ENCODE assay signal across 13 cellular contexts in the genomic region with DNA sequence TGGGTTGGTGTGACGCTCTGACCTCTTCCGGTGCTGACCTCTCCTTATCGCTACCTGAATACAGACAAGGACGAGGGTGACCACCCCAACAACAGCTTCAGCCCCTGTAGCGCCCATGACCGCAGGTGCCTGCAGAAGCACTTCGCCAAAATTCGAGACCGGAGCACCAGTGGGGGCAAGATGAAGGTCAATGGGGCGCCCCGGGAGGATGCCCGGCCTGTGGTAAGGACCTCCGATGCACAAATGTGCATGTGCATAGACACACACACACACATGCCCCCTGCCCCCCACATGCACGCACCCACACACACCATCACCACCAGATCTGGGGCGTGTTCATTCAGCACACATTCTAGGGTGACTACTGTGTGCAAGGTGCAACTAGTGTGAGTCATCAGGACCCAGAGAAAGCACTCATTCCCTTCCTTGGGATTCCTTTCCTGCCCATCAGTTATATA. TPM values are rescaled to one million over a fixed set of nuclear protein-coding genes. Genes with fewer than 3 reads are reported as not detected.
DNase-seq lines count a peak whose midpoint lies in the region; ATAC-seq and TF ChIP-seq lines count a peak whose summit lies in the region.
"Had no signal": no experiment of that assay in that cellular context is flagged by ENCODE, and none has a peak within 500 bp of the region (broad histone marks: within the 10 kb centered on the region; RNA-seq: fewer than 3 reads in every experiment).

No MANE protein-coding gene starts in this region.

- H3K36me3 ChIP-seq in ACC112 (ENCODE audit: insufficient read depth, low read length) = peaks cover 51% of the 10 kb centered on the region
- peaks cover 31% of the 10 kb centered on the region for H3K36me3 ChIP-seq in fibroblast of lung (ENCODE audit: control insufficient read depth, insufficient read depth, low read length)
- H3K36me3 ChIP-seq in psoas muscle (ENCODE audit: insufficient read depth in 1 of 2, low read depth in 1 of 2) = peaks cover 0 to 39% of the 10 kb centered on the region in 2 donors

- H3K27ac ChIP-seq in ACC112 (ENCODE audit: low read depth, low read length) (peak overlapping the region; percentile 90), RWPE1 (peak overlapping the region; percentile 67), fibroblast of lung (ENCODE audit: insufficient read depth, low read length) (peak overlapping the region; percentile 91), psoas muscle (peak overlapping the region; percentile 50)

- H3K4me1 ChIP-seq in ACC112 (ENCODE audit: control insufficient read depth, insufficient read depth, low read length, unreplicated experiment) = peaks cover 92% of the 10 kb centered on the region
- peaks cover 73% of the 10 kb centered on the region for H3K4me1 ChIP-seq in fibroblast of lung (ENCODE audit: control insufficient read depth, extremely low read depth, insufficient read depth, low read length)
- peaks cover 29% of the 10 kb centered on the region for H3K4me1 ChIP-seq in psoas muscle

- WGBS in psoas muscle, 3 donors = 73 to 80% (median 75%) methylated on average over 15 of the region's 15 CpGs

- H2AFZ ChIP-seq in ACC112 (ENCODE audit: low read length, unreplicated experiment) = no peak overlapping the region
- no peak overlapping the region for H2AFZ ChIP-seq in fibroblast of lung (ENCODE audit: low read length)
- H2AFZ ChIP-seq: GM23338 had no signal

- H3K9me3 ChIP-seq in fibroblast of lung (ENCODE audit: control insufficient read depth, insufficient read depth, low read depth, low read length) = no peaks in the 10 kb centered on the region
- no peaks in the 10 kb centered on the region for H3K9me3 ChIP-seq in psoas muscle

- intact Hi-C loops in psoas muscle (cut with DNase I) (no loop called here), left colon (cut with DNase I, micrococcal nuclease) (no loop called here)

- POLR2A ChIA-PET in RWPE1 (lab: Yijun Ruan, JAX; ENCODE audit: low non-redundant PET) = no interaction called here

- H3K27me3 ChIP-seq in ACC112 (ENCODE audit: insufficient read depth, low read length) (no peaks in the 10 kb centered on the region), fibroblast of lung (ENCODE audit: control insufficient read depth, insufficient read depth, low read length) (no peaks in the 10 kb centered on the region), psoas muscle (ENCODE audit: insufficient read depth in 3 of 3, low read length in 2 of 3) (peaks cover 0 to 9% (median 0%) of the 10 kb centered on the region in 3 donors)

- no peak for ATAC-seq in psoas muscle
- ATAC-seq in left colon = no peak
- ATAC-seq: activated CD8-positive, alpha-beta T cell treated with anti-CD3 and anti-CD28 coated beads, Interleukin-2, amount 10 ng/mL, durations not matched to agents 7 days and 5 days; GM23338 had no signal

- H3K4me3 ChIP-seq in ACC112 (ENCODE audit: low read depth, low read length) (peak overlapping the region; percentile 29; the same call in 1 of the 2 replicates), fibroblast of lung (replicated peaks in 1 of 4; ENCODE audit: control extremely low read depth in 1 of 4, insufficient read depth in 1 of 4, low read depth in 3 of 4, low read length in 4 of 4) (peak overlapping the region in 1 of 4 experiments; percentile 10), psoas muscle (no peak overlapping the region)
- H3K4me3 ChIP-seq: GM23338 had no signal

- no peaks in the 10 kb centered on the region for H4K20me1 ChIP-seq in fibroblast of lung (ENCODE audit: control insufficient read depth, extremely low read depth, insufficient read depth, low read length)

- DNase-seq in RWPE1 (ENCODE audit: low spot score) (peak; percentile 59), fibroblast of lung (ENCODE audit: low read depth in 2 of 2) (peak; percentile 40 to 64), psoas muscle (no peak), NCI-H146 treated with DMSO at 0.1 percent for 48 hours (lab: John Stamatoyannopoulos, UW; ENCODE audit: unreplicated experiment) (no peak), amygdala (lab: John Stamatoyannopoulos, UW) (no peak), left colon (no peak), UCSD-AML1 (lab: John Stamatoyannopoulos, UW; ENCODE audit: unreplicated experiment) (no peak)
- DNase-seq: activated CD8-positive, alpha-beta T cell treated with anti-CD3 and anti-CD28 coated beads, Interleukin-2, amount 10 ng/mL, durations not matched to agents 7 days and 5 days; activated naive CD4-positive, alpha-beta T cell treated with anti-CD3 and anti-CD28 coated beads, Interleukin-2, amount 10 ng/mL, durations not matched to agents 7 days and 5 days; DND-41; head of caudate nucleus had no signal

- H3K79me2 ChIP-seq in ACC112 (ENCODE audit: control insufficient read depth, insufficient read depth, low read length, unreplicated experiment) = peaks cover 47% of the 10 kb centered on the region
- H3K79me2 ChIP-seq in fibroblast of lung (ENCODE audit: control insufficient read depth, insufficient read depth, low read length) = peaks cover 40% of the 10 kb centered on the region

- peak overlapping the region; percentile 27 for H3K4me2 ChIP-seq in fibroblast of lung (ENCODE audit: extremely low read depth, insufficient read depth, low read length)
- H3K4me2 ChIP-seq: GM23338 had no signal

- no peak for TF ChIP-seq CTCF in RWPE1 (conservative IDR thresholded peaks at IDR 0.05; ENCODE audit: low read depth)
- no peak for TF ChIP-seq CTCF in fibroblast of lung (conservative IDR thresholded peaks at IDR 0.05 in 1 of 2, IDR thresholded peaks at IDR 0.05 in 1 of 2; ENCODE audit: low read depth in 1 of 2, low read length in 2 of 2)
- TF ChIP-seq CTCF in psoas muscle (IDR thresholded peaks at IDR 0.05) = no peak

- no peak overlapping the region for H3K9ac ChIP-seq in fibroblast of lung (ENCODE audit: insufficient read depth, low read length)

- CTCF ChIA-PET in RWPE1 (lab: Yijun Ruan, JAX) = interaction anchor here (0.7 kb wide), 1 partner anchor 1490 kb away, joined by 3 read pairs; no protein-coding TSS in a partner anchor

RNA-seq across cellular contexts. Expression of gene IGFBP4, which starts 9.7 kb away (rescaled TPM):
- total RNA-seq in fibroblast of lung (312 and 436 TPM in 2 replicates), psoas muscle (100 to 1,000 TPM in 2 of 4 donors, 10 to 100 TPM in 2; 64.8 to 106 (median 87.9) TPM), left colon (100 to 1,000 TPM; 148 to 209 TPM)
- polyA plus RNA-seq in fibroblast of lung (685 and 1,130 TPM in 2 replicates), psoas muscle (10 to 100 TPM; 44.2 to 65.1 (median 49.0) TPM)
- 1,208 and 1,884 TPM in 2 replicates for polyA plus RNA-seq in fibroblast of lung (2012)
- 1,885 and 3,100 TPM in 2 replicates for polyA minus RNA-seq in fibroblast of lung (ENCODE audit: low replicate concordance)

RNA-seq across cellular contexts. Expression of gene TOP2A, which starts 35.3 kb away (rescaled TPM):
- total RNA-seq in fibroblast of lung (4.9 and 41.6 TPM in 2 replicates), psoas muscle (under 1 TPM; 0.15 to 0.84 (median 0.46) TPM), left colon (10 to 100 TPM; 10.9 to 30.3 TPM)
- polyA plus RNA-seq in fibroblast of lung (39.2 and 122 TPM in 2 replicates), psoas muscle (under 1 TPM in 2 of 3 donors, not detected in 1; 0.14 to 0.18 TPM)
- polyA plus RNA-seq in fibroblast of lung (2012) = 30.2 and 100 TPM in 2 replicates
- polyA minus RNA-seq in fibroblast of lung (ENCODE audit: low replicate concordance) = 5.8 and 7.9 TPM in 2 replicates

RNA-seq across cellular contexts. Expression of gene TNS4, which starts 48.5 kb away (rescaled TPM):
- total RNA-seq in fibroblast of lung = under 0.01 TPM in 1 of 2 replicates, not detected in the other
- 0.01 and 0.05 TPM in 2 replicates for polyA plus RNA-seq in fibroblast of lung
- 0.24 TPM in 1 of 2 replicates, not detected in the other for polyA plus RNA-seq in fibroblast of lung (2012)
- polyA minus RNA-seq in fibroblast of lung (ENCODE audit: low replicate concordance) = not detected in 2 replicates
- under 1 TPM in 1 of 4 donors, not detected in 3; 0.06 TPM for total RNA-seq in psoas muscle
- polyA plus RNA-seq in psoas muscle = under 1 TPM in 1 of 3 donors, not detected in 2; 0.04 TPM
- 10 to 100 TPM in 1 of 2 donors, 1 to 10 TPM in 1; 2.5 to 10.5 TPM for total RNA-seq in left colon

Comparison
In these comparisons a context has a peak if more than half of its experiments do, and no peak if none do; other contexts are left out.
1. DNase-seq: peak in RWPE1 (single experiment) and fibroblast of lung (2 of 2); none in psoas muscle (0 of 2), NCI-H146 treated with DMSO at 0.1 percent for 48 hours (single experiment), amygdala (0 of 56), left colon (0 of 2) and UCSD-AML1 (single experiment).
2. Peak in every context shown above with its lines, with median percentiles within 50 percentile points of each other: H3K27ac ChIP-seq.